ENCODE assay signal across 8 cellular contexts in genomic region chr14:64880382-64881121, GRCh38. TPM values are rescaled to one million over a fixed set of nuclear protein-coding genes. Genes with fewer than 3 reads are reported as not detected.
DNase-seq lines count a peak whose midpoint lies in the region; ATAC-seq, FAIRE-seq and TF ChIP-seq lines count a peak whose summit lies in the region.

No MANE protein-coding gene starts in this region.

- H3K36me3 Mint-ChIP-seq in activated B cell treated with CpG ODN at 0.5 μM for 24 hours (ENCODE audit: low read depth): no peaks in the 10 kb centered on the region

- peaks cover 8% of the 10 kb centered on the region for H3K4me1 Mint-ChIP-seq in activated B cell treated with CpG ODN at 0.5 μM for 24 hours

- peak; percentile 80 for ATAC-seq in activated B cell treated with CpG ODN at 0.5 μM for 24 hours (ENCODE audit: low read depth)

- H3K9ac ChIP-seq in liver (ENCODE audit: low read depth in 1 of 2, low read length in 2 of 2): no peak overlapping the region

- no peak for TF ChIP-seq RAD21 in liver (IDR thresholded peaks at IDR 0.05)

- H3K9me3 ChIP-seq in liver (ENCODE audit: control insufficient read depth in 4 of 4, low read length in 3 of 4): no peaks in the 10 kb centered on the region

- TF ChIP-seq CTCF in activated B cell treated with CpG ODN at 0.5 μM for 24 hours (IDR thresholded peaks at IDR 0.05): no peak
- no peak for TF ChIP-seq CTCF in bronchial epithelial cell (IDR thresholded peaks at IDR 0.05; ENCODE audit: insufficient read depth, low read length, severe bottlenecking)
- no peak for TF ChIP-seq CTCF in liver (IDR thresholded peaks at IDR 0.05; ENCODE audit: low read depth, low read length, missing input control)

- peak overlapping the region; percentile 83 for H3K4me3 Mint-ChIP-seq in activated B cell treated with CpG ODN at 0.5 μM for 24 hours

- intact Hi-C loops in activated B cell treated with CpG ODN at 0.5 μM for 24 hours (cut with micrococcal nuclease): no loop called here

- POLR2A ChIA-PET in activated B cell treated with CpG ODN at 0.5 μM for 24 hours (lab: Charles Lee): interaction anchor here (2.3 kb wide), 1 partner anchor 34 kb away, joined by 7 read pairs; the partner anchor contains the start of gene CHURC1

- FAIRE-seq in bronchial epithelial cell (lab: Jason Lieb, UNC): no peak

- H3K4me3 ChIP-seq in bronchial epithelial cell (ENCODE audit: low read depth, low read length) (peak overlapping the region; percentile 27), liver (ENCODE audit: low read depth in 1 of 3, low read length in 3 of 3) (peak overlapping the region; percentile 45 to 80 (median 70))

- H3K9me3 Mint-ChIP-seq in activated B cell treated with CpG ODN at 0.5 μM for 24 hours: no peaks in the 10 kb centered on the region

- no peak overlapping the region for H3K27ac Mint-ChIP-seq in activated B cell treated with CpG ODN at 0.5 μM for 24 hours

- no peak overlapping the region for H3K27ac ChIP-seq in liver (ENCODE audit: low read depth in 1 of 2, low read length in 2 of 2)

- H3K36me3 ChIP-seq in bronchial epithelial cell (ENCODE audit: control insufficient read depth, insufficient read depth, low read length): no peaks in the 10 kb centered on the region
- H3K36me3 ChIP-seq in liver (ENCODE audit: control insufficient read depth in 4 of 4, insufficient read depth in 3 of 4, low read depth in 1 of 4, low read length in 3 of 4): no peaks in the 10 kb centered on the region

- 4% methylated on average over 42 of the region's 42 CpGs for WGBS in liver

- DNase-seq in SIG-M5 treated with dmso at 0.1 percent for 504 hours (lab: John Stamatoyannopoulos, UW; ENCODE audit: unreplicated experiment) (peak; percentile 44), SIG-M5 (lab: John Stamatoyannopoulos, UW) (no peak), NCI-H1105 treated with DMSO at 0.1 percent for 48 hours (lab: John Stamatoyannopoulos, UW) (peak; percentile 78), activated B cell treated with CpG ODN at 0.5 μM for 24 hours (peak; percentile 49), bronchial epithelial cell (ENCODE audit: low read depth) (no peak), cortex of kidney (lab: John Stamatoyannopoulos, UW) (no peak)
- DNase-seq in stimulated activated CD4-positive, alpha-beta T cell treated with anti-CD3 and anti-CD28 coated beads, Interleukin-4, amount 100 ng/mL, for 4 hours: peak; percentile 53 to 64

- H3K27me3 ChIP-seq in bronchial epithelial cell (ENCODE audit: control insufficient read depth, insufficient read depth, low read length) (peaks cover 35% of the 10 kb centered on the region), liver (ENCODE audit: control insufficient read depth in 4 of 4, insufficient read depth in 4 of 4, low read length in 3 of 4) (no peaks in the 10 kb centered on the region)

- H3K4me1 ChIP-seq in liver (ENCODE audit: control insufficient read depth in 4 of 4, insufficient read depth in 4 of 4, low read length in 3 of 4): peaks cover 8 to 13% (median 11%) of the 10 kb centered on the region in 4 donors

- CTCF ChIA-PET in activated B cell treated with CpG ODN at 0.5 μM for 24 hours (lab: Charles Lee): interaction anchor here (1.0 to 7.1 kb wide), 2 partner anchors 11 to 34 kb away, joined by 3 to 45 read pairs; partner anchors contain the start of gene CHURC1

- H3K27me3 Mint-ChIP-seq in activated B cell treated with CpG ODN at 0.5 μM for 24 hours: peaks cover 42% of the 10 kb centered on the region

TF ChIP-seq in liver, 16 proteins besides CTCF, POLR2A, EP300 and RAD21:
- no peak for TF ChIP-seq HNF4G (IDR thresholded peaks at IDR 0.05)
- no peak for TF ChIP-seq REST (IDR thresholded peaks at IDR 0.05)
- TF ChIP-seq MAX (IDR thresholded peaks at IDR 0.05): no peak
- TF ChIP-seq ZBTB33 (IDR thresholded peaks at IDR 0.05): no peak
- no peak for TF ChIP-seq GABPA (IDR thresholded peaks at IDR 0.05 in 1 of 2, conservative IDR thresholded peaks at IDR 0.05 in 1 of 2)
- TF ChIP-seq TAF1 (conservative IDR thresholded peaks at IDR 0.05): no peak
- TF ChIP-seq EGR1 (IDR thresholded peaks at IDR 0.05; ENCODE audit: low read depth in 2 of 2): no peak
- no peak for TF ChIP-seq SP1 (IDR thresholded peaks at IDR 0.05)

RNA-seq across cellular contexts. Expression of gene SPTB, which starts 0.8 kb away (rescaled TPM):
- total RNA-seq in activated B cell treated with CpG ODN at 0.5 μM for 24 hours (0.04 and 0.10 TPM in 2 replicates), bronchial epithelial cell (not detected in 2 replicates), liver (100 to 1,000 TPM in 1 of 2 donors, under 1 TPM in 1; 0.33 to 332 TPM)
- under 1 TPM; 0.12 to 0.18 TPM for polyA plus RNA-seq in liver

RNA-seq across cellular contexts. Expression of gene CHURC1, which starts 33.7 kb away (rescaled TPM):
- total RNA-seq in activated B cell treated with CpG ODN at 0.5 μM for 24 hours: 69.6 and 83.8 TPM in 2 replicates
- 21.9 and 41.6 TPM in 2 replicates for total RNA-seq in bronchial epithelial cell
- 10 to 100 TPM; 18.8 to 48.2 TPM for total RNA-seq in liver
- polyA plus RNA-seq in liver: 100 to 1,000 TPM in 1 of 2 donors, 10 to 100 TPM in 1; 21.0 to 174 TPM

Comparison
In these comparisons a context has a peak if more than half of its experiments do, and no peak if none do; other contexts are left out.
1. DNase-seq: peak in SIG-M5 treated with dmso at 0.1 percent for 504 hours (single experiment), NCI-H1105 treated with DMSO at 0.1 percent for 48 hours (single experiment), activated B cell treated with CpG ODN at 0.5 μM for 24 hours (single experiment) and stimulated activated CD4-positive, alpha-beta T cell treated with anti-CD3 and anti-CD28 coated beads, Interleukin-4, amount 100 ng/mL, for 4 hours (2 of 2); none in SIG-M5 (single experiment), bronchial epithelial cell (single experiment) and cortex of kidney (single experiment).